24 cellular contexts compared by ENCODE assay signal in the genomic region with DNA sequence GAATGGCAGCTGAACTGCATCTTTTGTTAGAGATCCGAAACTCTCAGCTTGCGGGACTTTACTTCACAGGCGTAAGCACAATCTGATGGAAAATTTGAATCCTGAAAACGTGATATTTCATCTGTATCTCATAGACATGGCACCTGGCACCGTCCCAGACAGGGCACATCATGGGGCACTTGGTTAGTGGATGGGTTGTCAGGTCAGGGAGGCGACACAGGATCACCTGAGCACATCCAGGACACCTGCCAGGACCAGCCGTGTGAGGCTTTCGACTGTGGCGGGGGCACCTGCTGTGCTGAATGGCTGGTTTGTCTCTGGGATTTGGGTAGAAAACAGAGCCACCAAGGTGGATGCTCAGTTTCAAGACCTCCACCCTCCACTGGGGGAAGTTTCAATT. TPM values are rescaled to one million over a fixed set of nuclear protein-coding genes. Genes with fewer than 3 reads are reported as not detected.
A peak's percentile ranks its signal among the peaks of the same experiment; 100 is the strongest.
DNase-seq lines count a peak whose midpoint lies in the region; ATAC-seq and TF ChIP-seq lines count a peak whose summit lies in the region.
"Had no signal": no experiment of that assay in that cellular context is flagged by ENCODE, and none has a peak within 500 bp of the region (broad histone marks: within the 10 kb centered on the region; RNA-seq: fewer than 3 reads in every experiment).

No MANE protein-coding gene starts in this region.

- TF ChIP-seq RAD21 in IMR-90 (IDR thresholded peaks at IDR 0.05; ENCODE audit: low read length) = no peak

- H4K8ac ChIP-seq in IMR-90 (ENCODE audit: low read depth in 2 of 2, low read length in 2 of 2) = no peak overlapping the region

- CTCF ChIA-PET in IMR-90 (lab: Yijun Ruan, JAX) = interaction anchor here (0.9 kb wide), 1 partner anchor 59 kb away, joined by 4 read pairs; no protein-coding TSS in a partner anchor
- CTCF ChIA-PET in activated CD4-positive, alpha-beta memory T cell treated with anti-CD3 and anti-CD28 coated beads, Interleukin-2, amount 10 ng/mL, durations not matched to agents 7 days and 5 days (lab: Charles Lee) = interaction anchor here (0.9 kb wide), 1 partner anchor 10 kb away, joined by 4 read pairs; no protein-coding TSS in a partner anchor

- H2AK5ac ChIP-seq in IMR-90 (ENCODE audit: low read depth, low read length) = no peak overlapping the region

- H3K4me1 Mint-ChIP-seq in activated T-helper 17 cell treated with anti-CD3 and anti-CD28 coated beads, Interleukin-2, amount 50 U/mL, for 72 hours = peaks cover 9% of the 10 kb centered on the region
- H3K4me1 Mint-ChIP-seq in activated CD4-positive, alpha-beta memory T cell treated with anti-CD3 and anti-CD28 coated beads, Interleukin-2, amount 10 ng/mL, durations not matched to agents 7 days and 5 days = peaks cover 20% of the 10 kb centered on the region

- H2BK15ac ChIP-seq in IMR-90 (ENCODE audit: low read depth, low read length) = no peak overlapping the region

- no peak overlapping the region for H4K5ac ChIP-seq in IMR-90 (ENCODE audit: low read depth, low read length)

- H2BK5ac ChIP-seq in IMR-90 (ENCODE audit: low read depth, low read length, poor library complexity, severe bottlenecking) = no peak overlapping the region

- H3K36me3 ChIP-seq in IMR-90 (ENCODE audit: control insufficient read depth, insufficient read depth, low read length) = no peaks in the 10 kb centered on the region
- H3K36me3 ChIP-seq in esophagus squamous epithelium = no peaks in the 10 kb centered on the region
- H3K36me3 ChIP-seq in Peyer's patch = no peaks in the 10 kb centered on the region

- H2AK9ac ChIP-seq in IMR-90 (replicated peaks; ENCODE audit: low read depth, low read length, poor library complexity) = no peak overlapping the region

- no TSS peak for BruUV-seq in IMR-90 (replicated peaks; lab: Mats Ljungman, UMichigan)

- intact Hi-C loops in IMR-90 (cut with micrococcal nuclease) = no loop called here
- intact Hi-C loops in esophagus squamous epithelium (cut with DNase I) = no loop called here

- no peak overlapping the region for H3K4me3 Mint-ChIP-seq in activated T-helper 17 cell treated with anti-CD3 and anti-CD28 coated beads, Interleukin-2, amount 50 U/mL, for 72 hours
- no peak overlapping the region for H3K4me3 Mint-ChIP-seq in activated CD4-positive, alpha-beta memory T cell treated with anti-CD3 and anti-CD28 coated beads, Interleukin-2, amount 10 ng/mL, durations not matched to agents 7 days and 5 days

- dilution Hi-C loops in IMR-90 (cut with HindIII; ENCODE audit: low sequenced_read_pairs, unreplicated experiment) = no loop called here

- no peak overlapping the region for H3K4me2 ChIP-seq in IMR-90 (ENCODE audit: low read depth, low read length)
- H3K4me2 ChIP-seq: A549, SK-N-SH had no signal

- no peaks in the 10 kb centered on the region; the same call in 1 of the 2 replicates for H3K9me3 ChIP-seq in IMR-90 (ENCODE audit: control insufficient read depth, insufficient read depth, low read length)
- no peaks in the 10 kb centered on the region for H3K9me3 ChIP-seq in esophagus squamous epithelium
- no peaks in the 10 kb centered on the region for H3K9me3 ChIP-seq in Peyer's patch
- H3K9me3 ChIP-seq: A549, SK-N-SH had no signal

- in situ Hi-C loops in IMR-90 (cut with MboI; ENCODE audit: low sequenced_read_pairs) = loop anchor here (10.0 kb wide), 1 partner anchor 282 kb away; no protein-coding TSS in a partner anchor

- H3K36me3 Mint-ChIP-seq in activated T-helper 17 cell treated with anti-CD3 and anti-CD28 coated beads, Interleukin-2, amount 50 U/mL, for 72 hours (ENCODE audit: low read depth) = no peaks in the 10 kb centered on the region
- H3K36me3 Mint-ChIP-seq in activated CD4-positive, alpha-beta memory T cell treated with anti-CD3 and anti-CD28 coated beads, Interleukin-2, amount 10 ng/mL, durations not matched to agents 7 days and 5 days (ENCODE audit: low read depth) = no peaks in the 10 kb centered on the region

- H2BK20ac ChIP-seq in IMR-90 (ENCODE audit: low read depth, low read length) = no peak overlapping the region

- no peak overlapping the region for H3K4ac ChIP-seq in IMR-90 (ENCODE audit: low read depth, low read length)

- TF ChIP-seq CTCF in IMR-90 (conservative IDR thresholded peaks at IDR 0.05; ENCODE audit: low read depth, low read length) (no peak), esophagus squamous epithelium (IDR thresholded peaks at IDR 0.05) (no peak), Peyer's patch (IDR thresholded peaks at IDR 0.05) (no peak)

- no peaks in the 10 kb centered on the region for H4K20me1 ChIP-seq in IMR-90 (ENCODE audit: insufficient read depth, low read length)

- no peak overlapping the region for H2BK120ac ChIP-seq in IMR-90 (ENCODE audit: low read depth, low read length)

- H3K9me1 ChIP-seq in IMR-90 (ENCODE audit: insufficient read depth, low read length) = no peaks in the 10 kb centered on the region

- no peak for ATAC-seq in IMR-90 (ENCODE audit: low read depth)
- no peak for ATAC-seq in activated T-helper 17 cell treated with anti-CD3 and anti-CD28 coated beads, Interleukin-2, amount 50 U/mL, for 72 hours (replicated peaks)
- ATAC-seq in GM18520 (IDR thresholded peaks at IDR 0.05; ENCODE audit: unreplicated experiment) = no peak
- ATAC-seq: A549, HepG2 had no signal

- no peak overlapping the region for H3K14ac ChIP-seq in IMR-90 (replicated peaks; ENCODE audit: low read depth, low read length)

- H4K91ac ChIP-seq in IMR-90 (ENCODE audit: insufficient read depth, low read depth, low read length) = no peak overlapping the region

- no peak overlapping the region for H3K4me3 ChIP-seq in IMR-90 (ENCODE audit: insufficient read depth, low read depth, low read length)
- no peak overlapping the region for H3K4me3 ChIP-seq in esophagus squamous epithelium
- H3K4me3 ChIP-seq in Peyer's patch = no peak overlapping the region
- H3K4me3 ChIP-seq: A549 had no signal

- no peak overlapping the region for H3K23ac ChIP-seq in IMR-90 (ENCODE audit: low read depth, low read length)

- TF ChIP-seq POLR2A in IMR-90 (IDR thresholded peaks at IDR 0.05; ENCODE audit: low read depth, low read length) = no peak
- TF ChIP-seq POLR2A in esophagus squamous epithelium (IDR thresholded peaks at IDR 0.05) = no peak
- no peak for TF ChIP-seq POLR2A in Peyer's patch (IDR thresholded peaks at IDR 0.05)

- no peaks in the 10 kb centered on the region for H3K9me3 Mint-ChIP-seq in activated T-helper 17 cell treated with anti-CD3 and anti-CD28 coated beads, Interleukin-2, amount 50 U/mL, for 72 hours
- no peaks in the 10 kb centered on the region for H3K9me3 Mint-ChIP-seq in activated CD4-positive, alpha-beta memory T cell treated with anti-CD3 and anti-CD28 coated beads, Interleukin-2, amount 10 ng/mL, durations not matched to agents 7 days and 5 days

- H3K27ac ChIP-seq in IMR-90 (ENCODE audit: insufficient read depth, low read length) (no peak overlapping the region), esophagus squamous epithelium (peak overlapping the region in 3 of 4 donors; percentile 20 to 77 (median 49)), Peyer's patch (no peak overlapping the region)
- H3K27ac ChIP-seq: A549, C4-2B, HL-60 had no signal

- H3K18ac ChIP-seq in IMR-90 (ENCODE audit: low read depth, low read length) = no peak overlapping the region

- POLR2A ChIA-PET in IMR-90 (lab: Charles Lee; ENCODE audit: unreplicated experiment) = no interaction called here
- POLR2A ChIA-PET in activated CD4-positive, alpha-beta memory T cell treated with anti-CD3 and anti-CD28 coated beads, Interleukin-2, amount 10 ng/mL, durations not matched to agents 7 days and 5 days (lab: Charles Lee) = interaction anchor here (0.5 to 1.4 kb wide), 3 partner anchors 9 to 98 kb away, joined by 3 to 6 read pairs (median 4); no protein-coding TSS in a partner anchor

- no peaks in the 10 kb centered on the region for H3K79me1 ChIP-seq in IMR-90 (ENCODE audit: low read depth in 1 of 2, low read length in 2 of 2)

- WGBS in IMR-90 (ENCODE audit: extremely low coverage in 2 of 2, insufficient read length in 1 of 2), 2 experiments = 68% methylated on average over 4 of the region's 9 CpGs; no CpG with 5 or more reads in 1 of the 2 experiments
- 76 to 87% methylated on average over 8 to 9 of the region's 9 CpGs for WGBS in esophagus squamous epithelium, 2 donors

- peak overlapping the region; percentile 17 for H2AFZ ChIP-seq in IMR-90 (replicated peaks; ENCODE audit: low read length, poor library complexity)

- H3K27me3 ChIP-seq in IMR-90 (ENCODE audit: control insufficient read depth, insufficient read depth, low read length) (0 out of 2 replicates have a peak, but pooled peaks cover 1% of the 10 kb centered on the region), esophagus squamous epithelium (no peaks in the 10 kb centered on the region), Peyer's patch (no peaks in the 10 kb centered on the region)

- H3K9ac ChIP-seq in IMR-90 (ENCODE audit: low read depth, low read length) = no peak overlapping the region
- H3K9ac ChIP-seq: SK-N-SH had no signal

- H3K27me3 Mint-ChIP-seq in activated T-helper 17 cell treated with anti-CD3 and anti-CD28 coated beads, Interleukin-2, amount 50 U/mL, for 72 hours = peaks cover 3% of the 10 kb centered on the region
- H3K27me3 Mint-ChIP-seq in activated CD4-positive, alpha-beta memory T cell treated with anti-CD3 and anti-CD28 coated beads, Interleukin-2, amount 10 ng/mL, durations not matched to agents 7 days and 5 days = peaks cover 9% of the 10 kb centered on the region

- no peaks in the 10 kb centered on the region for H3K4me1 ChIP-seq in IMR-90 (ENCODE audit: control insufficient read depth, insufficient read depth, low read length)
- peaks cover 14 to 48% (median 21%) of the 10 kb centered on the region in 3 donors for H3K4me1 ChIP-seq in esophagus squamous epithelium
- H3K4me1 ChIP-seq in Peyer's patch = no peaks in the 10 kb centered on the region

- peak overlapping the region; percentile 66 for H3K27ac Mint-ChIP-seq in activated T-helper 17 cell treated with anti-CD3 and anti-CD28 coated beads, Interleukin-2, amount 50 U/mL, for 72 hours
- no peak overlapping the region for H3K27ac Mint-ChIP-seq in activated CD4-positive, alpha-beta memory T cell treated with anti-CD3 and anti-CD28 coated beads, Interleukin-2, amount 10 ng/mL, durations not matched to agents 7 days and 5 days

- no peak overlapping the region for H3K56ac ChIP-seq in IMR-90 (ENCODE audit: extremely low read depth, insufficient read depth, low read length)

- DNase-seq in IMR-90 (no peak), esophagus squamous epithelium (lab: John Stamatoyannopoulos, UW) (no peak), Peyer's patch (no peak), glomerular visceral epithelial cell (ENCODE audit: extremely low spot score) (no peak)
- no peak for DNase-seq in activated CD4-positive, alpha-beta memory T cell treated with anti-CD3 and anti-CD28 coated beads, Interleukin-2, amount 10 ng/mL, durations not matched to agents 7 days and 5 days
- DNase-seq: Calu3, DMS79 treated with DMSO at 0.1 percent for 48 hours, H7, KG1, MM.1S, NCI-H1417, NCI-H1694, NCI-H2029 treated with DMSO at 0.1 percent for 48 hours, NCI-H446 treated with DMSO at 0.1 percent for 48 hours, NCI-H526, NCI-H82, SK-N-SH, SW 1271 had no signal

RNA-seq across cellular contexts. Expression of gene ZFP62, which starts 11.3 kb away (rescaled TPM):
- 20.3 and 29.7 TPM in 2 replicates for total RNA-seq in IMR-90 (2012; rRNA removed)
- polyA plus RNA-seq in IMR-90 (2012; rRNA removed) = 5.4 and 8.2 TPM in 2 replicates
- polyA plus RNA-seq in IMR-90 (2012; cell fraction: cytosol; rRNA removed) = 0.59 and 1.5 TPM in 2 replicates
- 2.2 and 19.6 TPM in 2 replicates for polyA plus RNA-seq in IMR-90 (2012; cell fraction: nucleus; rRNA removed; ENCODE audit: low replicate concordance)
- 10 to 100 TPM; 16.6 to 20.8 TPM for total RNA-seq in activated T-helper 17 cell treated with anti-CD3 and anti-CD28 coated beads, Interleukin-2, amount 50 U/mL, for 72 hours
- total RNA-seq in esophagus squamous epithelium = 10 to 100 TPM in 3 of 4 donors, 1 to 10 TPM in 1; 8.9 to 32.6 (median 19.2) TPM
- 10 to 100 TPM; 19.4 to 20.0 TPM for total RNA-seq in activated CD4-positive, alpha-beta memory T cell treated with anti-CD3 and anti-CD28 coated beads, Interleukin-2, amount 10 ng/mL, durations not matched to agents 7 days and 5 days
- 10 to 100 TPM; 22.4 to 45.8 (median 36.4) TPM for total RNA-seq in Peyer's patch

RNA-seq across cellular contexts. Expression of gene BTNL8, which starts 26.5 kb away (rescaled TPM):
- total RNA-seq in IMR-90 (2012; rRNA removed) (not detected in 2 replicates), esophagus squamous epithelium (under 1 TPM in 1 of 4 donors, not detected in 3; 0.19 TPM), Peyer's patch (100 to 1,000 TPM in 3 of 4 donors, 1 to 10 TPM in 1; 6.6 to 337 (median 134) TPM)
- polyA plus RNA-seq in IMR-90 (2012; rRNA removed) = not detected in 2 replicates
- not detected in 2 replicates for polyA plus RNA-seq in IMR-90 (2012; cell fraction: cytosol; rRNA removed)
- not detected in 2 replicates for polyA plus RNA-seq in IMR-90 (2012; cell fraction: nucleus; rRNA removed; ENCODE audit: low replicate concordance)
- under 1 TPM in 1 of 2 donors, not detected in 1; 0.40 TPM for total RNA-seq in activated T-helper 17 cell treated with anti-CD3 and anti-CD28 coated beads, Interleukin-2, amount 50 U/mL, for 72 hours
- total RNA-seq in activated CD4-positive, alpha-beta memory T cell treated with anti-CD3 and anti-CD28 coated beads, Interleukin-2, amount 10 ng/mL, durations not matched to agents 7 days and 5 days = not detected
- total RNA-seq: Calu3, HepG2 had no signal
- polyA plus RNA-seq: A549, HepG2, SK-N-SH had no signal

Comparison
In these comparisons a context has a peak if more than half of its experiments do, and no peak if none do; other contexts are left out.
1. H3K27ac ChIP-seq: peak in esophagus squamous epithelium (3 of 4); none in IMR-90 (single experiment) and Peyer's patch (0 of 4).